ENCODE assay signal across 1 cellular context in the genomic region with DNA sequence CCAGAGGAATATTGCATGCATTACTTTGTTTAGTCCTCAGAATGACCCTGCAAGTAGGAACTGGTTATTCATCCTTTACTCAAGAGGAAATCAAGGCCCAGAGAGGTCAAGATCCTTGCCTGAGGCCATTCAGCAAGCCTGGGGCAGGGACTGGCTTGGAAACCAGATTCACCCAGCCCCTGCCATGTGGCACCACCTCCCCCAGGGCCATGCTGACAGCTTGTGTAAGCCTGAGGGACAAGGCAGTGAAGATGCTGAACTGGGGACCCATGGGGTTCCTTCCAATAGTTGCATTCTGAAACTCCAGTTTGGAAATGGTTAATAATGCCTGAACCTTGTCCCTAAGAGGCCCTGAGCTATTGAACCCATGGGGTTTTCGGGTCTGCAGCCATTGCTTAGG.
TF ChIP-seq lines count a peak whose summit lies in the region.

No MANE protein-coding gene starts in this region.

TF ChIP-seq in WTC11, 78 proteins besides CTCF, POLR2A, EP300 and RAD21 (continued from another document):
- no peak for TF ChIP-seq E2F4 (CRISPR knock-in tag; IDR thresholded peaks at IDR 0.05; ENCODE audit: borderline replicate concordance, low read depth)
- TF ChIP-seq TEAD1 (CRISPR knock-in tag; IDR thresholded peaks at IDR 0.05): no peak
- TF ChIP-seq, protein P1, sequence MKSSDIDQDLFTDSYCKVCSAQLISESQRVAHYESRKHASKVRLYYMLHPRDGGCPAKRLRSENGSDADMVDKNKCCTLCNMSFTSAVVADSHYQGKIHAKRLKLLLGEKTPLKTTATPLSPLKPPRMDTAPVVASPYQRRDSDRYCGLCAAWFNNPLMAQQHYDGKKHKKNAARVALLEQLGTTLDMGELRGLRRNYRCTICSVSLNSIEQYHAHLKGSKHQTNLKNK (CRISPR knock-in tag; IDR thresholded peaks at IDR 0.05): no peak
TF ChIP-seq in WTC11: peak in this region for 0.
